ENCODE assay signal across 1 cellular context in genomic region chr9:130215341-130216119, GRCh38.
TF ChIP-seq lines count a peak whose summit lies in the region.

No MANE protein-coding gene starts in this region.

TF ChIP-seq in HepG2, 621 proteins besides CTCF, POLR2A, EP300 and RAD21:
- TF ChIP-seq ZNF629 (CRISPR knock-in tag; conservative IDR thresholded peaks at IDR 0.05) (peak; percentile 75), ZBED4 (CRISPR knock-in tag; IDR thresholded peaks at IDR 0.05; ENCODE audit: borderline replicate concordance) (no peak)
